25 cellular contexts compared by ENCODE assay signal in genomic region chr1:65993047-65993363, GRCh38.
DNase-seq lines count a peak whose midpoint lies in the region; TF ChIP-seq lines count a peak whose summit lies in the region.
"Had no signal": no experiment of that assay in that cellular context is flagged by ENCODE, and none has a peak within 500 bp of the region (broad histone marks: within the 10 kb centered on the region; RNA-seq: fewer than 3 reads in every experiment).

No MANE protein-coding gene starts in this region.

- H3K27ac Mint-ChIP-seq in neural crest cell (ENCODE audit: unreplicated experiment) (peak overlapping the region; percentile 12), progenitor cell of endocrine pancreas (no peak overlapping the region)
- H3K27ac Mint-ChIP-seq: activated naive CD4-positive, alpha-beta T cell treated with anti-CD3 and anti-CD28 coated beads, Interleukin-2, amount 10 ng/mL, durations not matched to agents 7 days and 5 days; activated T-helper 1 cell treated with anti-CD3 and anti-CD28 coated beads, Interleukin-12 subunit alpha, Interleukin-12 subunit beta, Interleukin-2, Interleukin-4 antibody, amounts not matched to agents 30 ng/mL and 10 ng/mL and 1 ng/mL, durations not matched to agents 14 hours and 24 hours and 36 hours; naive B cell; T-cell had no signal

- TF ChIP-seq CTCF in coronary artery (IDR thresholded peaks at IDR 0.05) (no peak), neural crest cell (conservative IDR thresholded peaks at IDR 0.05) (no peak), progenitor cell of endocrine pancreas (IDR thresholded peaks at IDR 0.05; ENCODE audit: unreplicated experiment) (no peak)

- DNase-seq in Ammon's horn (ENCODE audit: low spot score) (peak; percentile 45), SK-N-MC (ENCODE audit: low read depth, low spot score) (no peak), coronary artery (ENCODE audit: low spot score) (no peak), neural crest cell (ENCODE audit: low read depth, low spot score) (no peak), HPDE6-E6E7 (ENCODE audit: extremely low spot score) (no peak), NCI-H345 treated with DMSO at 0.1 percent for 48 hours (lab: John Stamatoyannopoulos, UW; ENCODE audit: unreplicated experiment) (no peak), progenitor cell of endocrine pancreas (ENCODE audit: low spot score, unreplicated experiment) (no peak), kidney tubule cell (ENCODE audit: low spot score) (no peak)
- DNase-seq: activated CD4-positive, alpha-beta T cell treated with anti-CD3 and anti-CD28 coated beads, Interleukin-2, amount 50 U/mL, for 48 hours; activated naive CD4-positive, alpha-beta T cell treated with anti-CD3 and anti-CD28 coated beads, Interleukin-2, amount 10 ng/mL, durations not matched to agents 7 days and 5 days; COR-L47; Karpas-422; left lung; naive B cell; NCI-H1436 treated with DMSO at 0.1 percent for 48 hours; NCI-H510A treated with DMSO at 0.1 percent for 48 hours; NK-92 treated with Interleukin-12 subunit alpha and Interleukin-12 subunit beta, amount 100 ng/mL, for 24 hours; stimulated activated CD4-positive, alpha-beta T cell treated with anti-CD3 and anti-CD28 coated beads, Interleukin-1b, Interleukin-23, amount 100 ng/mL, for 48 hours; stimulated activated CD8-positive, alpha-beta memory T cell treated with anti-CD3 and anti-CD28 coated beads, Interleukin-4, amount 100 ng/mL, for 48 hours; stomach; T-cell had no signal

- H3K4me3 ChIP-seq in SK-N-MC (peak overlapping the region; percentile 80), coronary artery (peak overlapping the region; percentile 2)
- H3K4me3 ChIP-seq: cardiac muscle cell, gastroesophageal sphincter, left lung, smooth muscle cell, stomach had no signal

- no peaks in the 10 kb centered on the region for H3K36me3 ChIP-seq in SK-N-MC (ENCODE audit: insufficient read depth, low read length)
- H3K36me3 ChIP-seq: cardiac muscle cell, gastroesophageal sphincter, left lung, stomach had no signal

- H3K36me3 Mint-ChIP-seq in neural crest cell (ENCODE audit: low read depth) = no peaks in the 10 kb centered on the region
- no peaks in the 10 kb centered on the region for H3K36me3 Mint-ChIP-seq in progenitor cell of endocrine pancreas (ENCODE audit: insufficient read depth)
- H3K36me3 Mint-ChIP-seq: activated naive CD4-positive, alpha-beta T cell treated with anti-CD3 and anti-CD28 coated beads, Interleukin-2, amount 10 ng/mL, durations not matched to agents 7 days and 5 days; naive B cell; T-cell had no signal

- no peaks in the 10 kb centered on the region for H3K9me3 Mint-ChIP-seq in neural crest cell
- H3K9me3 Mint-ChIP-seq in progenitor cell of endocrine pancreas (ENCODE audit: low read depth) = no peaks in the 10 kb centered on the region
- H3K9me3 Mint-ChIP-seq: activated naive CD4-positive, alpha-beta T cell treated with anti-CD3 and anti-CD28 coated beads, Interleukin-2, amount 10 ng/mL, durations not matched to agents 7 days and 5 days; activated T-helper 1 cell treated with anti-CD3 and anti-CD28 coated beads, Interleukin-12 subunit alpha, Interleukin-12 subunit beta, Interleukin-2, Interleukin-4 antibody, amounts not matched to agents 30 ng/mL and 10 ng/mL and 1 ng/mL, durations not matched to agents 14 hours and 24 hours and 36 hours; naive B cell; T-cell had no signal

- H3K9ac ChIP-seq in SK-N-MC (ENCODE audit: insufficient read length) = peak overlapping the region; percentile 77

- H3K4me3 Mint-ChIP-seq in neural crest cell = peak overlapping the region; percentile 77
- H3K4me3 Mint-ChIP-seq in progenitor cell of endocrine pancreas (ENCODE audit: low read depth) = no peak overlapping the region
- H3K4me3 Mint-ChIP-seq: activated naive CD4-positive, alpha-beta T cell treated with anti-CD3 and anti-CD28 coated beads, Interleukin-2, amount 10 ng/mL, durations not matched to agents 7 days and 5 days; activated T-helper 1 cell treated with anti-CD3 and anti-CD28 coated beads, Interleukin-12 subunit alpha, Interleukin-12 subunit beta, Interleukin-2, Interleukin-4 antibody, amounts not matched to agents 30 ng/mL and 10 ng/mL and 1 ng/mL, durations not matched to agents 14 hours and 24 hours and 36 hours; naive B cell; T-cell had no signal

- H3K4me1 Mint-ChIP-seq in neural crest cell (peaks cover 34% of the 10 kb centered on the region), progenitor cell of endocrine pancreas (ENCODE audit: low read depth) (peaks cover 9% of the 10 kb centered on the region)
- H3K4me1 Mint-ChIP-seq: activated naive CD4-positive, alpha-beta T cell treated with anti-CD3 and anti-CD28 coated beads, Interleukin-2, amount 10 ng/mL, durations not matched to agents 7 days and 5 days; naive B cell; T-cell had no signal

- H3K27me3 Mint-ChIP-seq in neural crest cell (ENCODE audit: low read depth) = no peaks in the 10 kb centered on the region
- no peaks in the 10 kb centered on the region for H3K27me3 Mint-ChIP-seq in progenitor cell of endocrine pancreas

- H3K27ac ChIP-seq in SK-N-MC = peak overlapping the region; percentile 73
- H3K27ac ChIP-seq in coronary artery = no peak overlapping the region
- H3K27ac ChIP-seq: cardiac muscle cell, gastroesophageal sphincter, left lung, stomach had no signal

- H3K9me3 ChIP-seq in SK-N-MC (ENCODE audit: low read depth, low read length) = no peaks in the 10 kb centered on the region
- H3K9me3 ChIP-seq: gastroesophageal sphincter, left lung, stomach had no signal
